In the genomic region with DNA sequence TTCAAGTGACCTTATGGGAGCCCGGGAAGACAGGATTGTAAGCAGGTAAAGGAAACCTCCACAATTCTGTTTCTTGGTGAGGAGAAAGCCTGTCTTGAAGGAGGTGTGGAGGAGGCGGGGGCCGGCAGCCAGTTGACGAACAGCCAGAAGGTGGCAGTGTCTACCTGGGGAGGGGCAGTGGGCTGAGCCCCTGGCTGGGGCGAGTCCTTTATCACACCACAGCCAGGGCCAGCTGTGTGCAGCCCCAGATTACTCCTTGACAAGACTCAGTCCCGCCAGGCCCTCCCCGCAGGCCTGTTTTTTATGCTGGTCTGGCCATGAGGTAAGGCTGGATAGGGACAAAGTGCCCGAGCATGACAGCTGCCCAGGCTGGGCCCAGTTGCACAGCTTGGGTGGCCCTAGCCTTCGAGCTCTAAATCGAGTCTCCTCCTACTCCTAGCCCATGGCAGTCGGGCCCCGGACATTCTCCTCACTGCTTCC, we compare ENCODE assay signal across 8 cellular contexts. TPM values are rescaled to one million over a fixed set of nuclear protein-coding genes. Genes with fewer than 3 reads are reported as not detected.
DNase-seq lines count a peak whose midpoint lies in the region; ATAC-seq and TF ChIP-seq lines count a peak whose summit lies in the region.

No MANE protein-coding gene starts in this region.

- peak; percentile 65 for ATAC-seq in effector memory CD8-positive, alpha-beta T cell (replicated peaks)
- peak; percentile 85 for ATAC-seq in stimulated activated naive CD8-positive, alpha-beta T cell treated with anti-CD3 and anti-CD28 coated beads, Interleukin-15, Interleukin-2, amounts not matched to agents 100 U/mL and 50 U/mL, for 24 hours
- no peak for ATAC-seq in HG03135 (IDR thresholded peaks at IDR 0.05; ENCODE audit: unreplicated experiment)

- peak overlapping the region; percentile 55 to 58 for H3K27ac Mint-ChIP-seq in effector memory CD8-positive, alpha-beta T cell

- no peak overlapping the region for H3K4me3 ChIP-seq in HFF-Myc (replicated peaks; ENCODE audit: low read depth, low read length)

- peak; percentile 13 for DNase-seq in DMS153 treated with DMSO at 0.1 percent for 48 hours (lab: John Stamatoyannopoulos, UW; ENCODE audit: unreplicated experiment)
- DNase-seq in HFF-Myc (ENCODE audit: extremely low read depth, low read depth): no peak
- peak; percentile 9 for DNase-seq in NCI-H748 treated with DMSO at 0.1 percent for 48 hours (lab: John Stamatoyannopoulos, UW)
- DNase-seq in activated CD4-positive, alpha-beta T cell treated with anti-CD3 and anti-CD28 coated beads, Interleukin-2, amount 50 U/mL, for 4 hours: peak; percentile 55 to 60
- peak; percentile 36 to 47 (median 43) for DNase-seq in effector memory CD8-positive, alpha-beta T cell
- DNase-seq in myocyte (ENCODE audit: low read depth): peak; percentile 69
- DNase-seq in stimulated activated naive CD8-positive, alpha-beta T cell treated with anti-CD3 and anti-CD28 coated beads, Interleukin-15, Interleukin-2, amounts not matched to agents 100 U/mL and 50 U/mL, for 24 hours: peak; percentile 76

- H3K27me3 Mint-ChIP-seq in effector memory CD8-positive, alpha-beta T cell: no peaks in the 10 kb centered on the region

- TF ChIP-seq CTCF in HFF-Myc (IDR thresholded peaks at IDR 0.05; ENCODE audit: low read depth, low read length, missing control alignments): peak; percentile 74

- H3K4me1 Mint-ChIP-seq in effector memory CD8-positive, alpha-beta T cell (ENCODE audit: low read depth in 2 of 2): peaks cover 7 to 21% of the 10 kb centered on the region in 2 donors

- peak overlapping the region; percentile 52 to 59 for H3K4me3 Mint-ChIP-seq in effector memory CD8-positive, alpha-beta T cell

- no peaks in the 10 kb centered on the region for H3K36me3 Mint-ChIP-seq in effector memory CD8-positive, alpha-beta T cell (ENCODE audit: insufficient read depth)

- H3K9me3 Mint-ChIP-seq in effector memory CD8-positive, alpha-beta T cell: no peaks in the 10 kb centered on the region

RNA-seq across cellular contexts. Expression of a gene that starts 40.9 kb away (rescaled TPM):
- total RNA-seq in myocyte: 222 and 295 TPM in 2 replicates
- 130 TPM for polyA plus RNA-seq in myocyte (2012)

RNA-seq across cellular contexts. Expression of a gene that starts 57.9 kb away (rescaled TPM):
- total RNA-seq in myocyte: 1.8 and 3.5 TPM in 2 replicates
- polyA plus RNA-seq in myocyte (2012): 2.7 TPM
